8 cellular contexts compared by ENCODE assay signal in the genomic region with DNA sequence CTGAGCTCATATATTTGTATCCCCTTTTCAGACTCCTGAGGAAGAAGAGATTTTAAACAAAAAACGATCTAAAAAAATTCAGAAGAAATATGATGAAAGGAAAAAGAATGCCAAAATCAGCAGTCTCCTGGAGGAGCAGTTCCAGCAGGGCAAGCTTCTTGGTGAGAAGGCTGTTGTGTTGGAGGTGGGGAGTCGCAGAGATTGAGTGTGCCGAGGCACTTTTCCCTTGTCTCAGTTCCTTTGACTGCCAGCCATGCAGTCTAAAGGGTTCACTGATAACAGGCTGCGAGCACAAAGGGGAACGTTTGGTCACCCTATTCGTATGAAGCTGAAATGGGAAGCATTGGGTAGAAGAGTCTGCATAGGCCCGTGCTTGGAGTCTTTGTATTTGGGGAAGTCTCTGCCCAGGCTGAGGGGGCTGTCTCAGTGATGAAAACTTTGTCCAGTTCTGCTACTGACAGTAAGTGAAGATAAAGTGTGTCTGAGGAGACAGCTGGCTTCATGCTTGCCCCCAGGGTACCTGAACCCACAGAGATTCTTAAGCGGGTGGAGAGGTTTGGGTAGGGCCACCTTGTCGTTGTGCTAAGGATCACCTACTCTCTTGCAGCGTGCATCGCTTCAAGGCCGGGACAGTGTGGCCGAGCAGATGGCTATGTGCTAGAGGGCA. TPM values are rescaled to one million over a fixed set of nuclear protein-coding genes. Genes with fewer than 3 reads are reported as not detected.
DNase-seq lines count a peak whose midpoint lies in the region; ATAC-seq and TF ChIP-seq lines count a peak whose summit lies in the region.

No MANE protein-coding gene starts in this region.

- H3K36me3 ChIP-seq in mucosa of descending colon (ENCODE audit: low read depth) = no peaks in the 10 kb centered on the region

- no peak for DNase-seq in CD14-positive monocyte (ENCODE audit: low spot score)
- no peak for DNase-seq in HFFc6
- DNase-seq in activated T-helper 1 cell treated with anti-CD3 and anti-CD28 coated beads, Interleukin-12 subunit alpha, Interleukin-12 subunit beta, Interleukin-2, Interleukin-4 antibody, amounts not matched to agents 30 ng/mL and 10 ng/mL and 1 ng/mL, durations not matched to agents 14 hours and 24 hours and 36 hours (ENCODE audit: low spot score) = no peak
- DNase-seq in memory B cell (ENCODE audit: low spot score in 2 of 2) = no peak
- no peak for DNase-seq in DMS79 (lab: John Stamatoyannopoulos, UW)
- no peak for DNase-seq in NCI-H1694 (lab: John Stamatoyannopoulos, UW)
- DNase-seq in mucosa of descending colon = no peak
- DNase-seq in activated effector memory CD4-positive, alpha-beta T cell treated with anti-CD3 and anti-CD28 coated beads, Interleukin-2, amount 50 U/mL, for 16 hours = no peak

- H3K9me3 Mint-ChIP-seq in CD14-positive monocyte = no peaks in the 10 kb centered on the region
- H3K9me3 Mint-ChIP-seq in HFFc6 = no peaks in the 10 kb centered on the region
- no peaks in the 10 kb centered on the region for H3K9me3 Mint-ChIP-seq in activated T-helper 1 cell treated with anti-CD3 and anti-CD28 coated beads, Interleukin-12 subunit alpha, Interleukin-12 subunit beta, Interleukin-2, Interleukin-4 antibody, amounts not matched to agents 30 ng/mL and 10 ng/mL and 1 ng/mL, durations not matched to agents 14 hours and 24 hours and 36 hours
- no peaks in the 10 kb centered on the region for H3K9me3 Mint-ChIP-seq in memory B cell

- H3K4me3 Mint-ChIP-seq in CD14-positive monocyte = no peak overlapping the region
- H3K4me3 Mint-ChIP-seq in HFFc6 = peak overlapping the region; percentile 93
- H3K4me3 Mint-ChIP-seq in activated T-helper 1 cell treated with anti-CD3 and anti-CD28 coated beads, Interleukin-12 subunit alpha, Interleukin-12 subunit beta, Interleukin-2, Interleukin-4 antibody, amounts not matched to agents 30 ng/mL and 10 ng/mL and 1 ng/mL, durations not matched to agents 14 hours and 24 hours and 36 hours = peak overlapping the region; percentile 88
- no peak overlapping the region for H3K4me3 Mint-ChIP-seq in memory B cell

- H3K4me1 Mint-ChIP-seq in CD14-positive monocyte (peaks cover 34% of the 10 kb centered on the region), HFFc6 (ENCODE audit: low read depth) (peaks cover 38% of the 10 kb centered on the region), memory B cell (peaks cover 27% of the 10 kb centered on the region)
- H3K4me1 Mint-ChIP-seq in activated T-helper 1 cell treated with anti-CD3 and anti-CD28 coated beads, Interleukin-12 subunit alpha, Interleukin-12 subunit beta, Interleukin-2, Interleukin-4 antibody, amounts not matched to agents 30 ng/mL and 10 ng/mL and 1 ng/mL, durations not matched to agents 14 hours and 24 hours and 36 hours (ENCODE audit: low read depth) = peaks cover 36% of the 10 kb centered on the region

- peaks cover 19% of the 10 kb centered on the region for H3K4me1 ChIP-seq in mucosa of descending colon (ENCODE audit: low read depth)

- no peaks in the 10 kb centered on the region for H3K9me3 ChIP-seq in mucosa of descending colon

- H3K36me3 Mint-ChIP-seq in CD14-positive monocyte = peaks cover 46 to 57% of the 10 kb centered on the region in 2 donors
- peaks cover 62% of the 10 kb centered on the region for H3K36me3 Mint-ChIP-seq in HFFc6 (ENCODE audit: low read depth)
- peaks cover 63% of the 10 kb centered on the region for H3K36me3 Mint-ChIP-seq in activated T-helper 1 cell treated with anti-CD3 and anti-CD28 coated beads, Interleukin-12 subunit alpha, Interleukin-12 subunit beta, Interleukin-2, Interleukin-4 antibody, amounts not matched to agents 30 ng/mL and 10 ng/mL and 1 ng/mL, durations not matched to agents 14 hours and 24 hours and 36 hours (ENCODE audit: low read depth)
- peaks cover 38% of the 10 kb centered on the region for H3K36me3 Mint-ChIP-seq in memory B cell

- no peak for ATAC-seq in memory B cell (ENCODE audit: low read depth)
- ATAC-seq in mucosa of descending colon = no peak

- no peak overlapping the region for H3K4me3 ChIP-seq in mucosa of descending colon

- TF ChIP-seq CTCF in CD14-positive monocyte (IDR thresholded peaks at IDR 0.05) = no peak
- no peak for TF ChIP-seq CTCF in HFFc6 (IDR thresholded peaks at IDR 0.05)
- TF ChIP-seq CTCF in mucosa of descending colon (IDR thresholded peaks at IDR 0.05) = no peak

- H3K27me3 Mint-ChIP-seq in CD14-positive monocyte (ENCODE audit: low read depth in 3 of 3) (peaks cover 0 to 3% (median 0%) of the 10 kb centered on the region in 3 donors), HFFc6 (ENCODE audit: insufficient read depth) (peaks cover 9% of the 10 kb centered on the region), memory B cell (no peaks in the 10 kb centered on the region)
- no peaks in the 10 kb centered on the region for H3K27me3 Mint-ChIP-seq in activated T-helper 1 cell treated with anti-CD3 and anti-CD28 coated beads, Interleukin-12 subunit alpha, Interleukin-12 subunit beta, Interleukin-2, Interleukin-4 antibody, amounts not matched to agents 30 ng/mL and 10 ng/mL and 1 ng/mL, durations not matched to agents 14 hours and 24 hours and 36 hours (ENCODE audit: insufficient read depth)

- peak overlapping the region; percentile 30 to 79 (median 66) for H3K27ac Mint-ChIP-seq in CD14-positive monocyte
- H3K27ac Mint-ChIP-seq in HFFc6 = peak overlapping the region; percentile 73
- H3K27ac Mint-ChIP-seq in activated T-helper 1 cell treated with anti-CD3 and anti-CD28 coated beads, Interleukin-12 subunit alpha, Interleukin-12 subunit beta, Interleukin-2, Interleukin-4 antibody, amounts not matched to agents 30 ng/mL and 10 ng/mL and 1 ng/mL, durations not matched to agents 14 hours and 24 hours and 36 hours = peak overlapping the region; percentile 42
- H3K27ac Mint-ChIP-seq in memory B cell = peak overlapping the region; percentile 88

- intact Hi-C loops in CD14-positive monocyte (cut with micrococcal nuclease) = loop anchor here (5.0 to 10.0 kb wide), 4 partner anchors 36 to 524 kb away; a partner anchor contains a TSS
- intact Hi-C loops in activated T-helper 1 cell treated with anti-CD3 and anti-CD28 coated beads, Interleukin-12 subunit alpha, Interleukin-12 subunit beta, Interleukin-2, Interleukin-4 antibody, amounts not matched to agents 30 ng/mL and 10 ng/mL and 1 ng/mL, durations not matched to agents 14 hours and 24 hours and 36 hours (cut with micrococcal nuclease) = loop anchor here (5.0 kb wide), 1 partner anchor 909 kb away; a partner anchor contains a TSS
- intact Hi-C loops in mucosa of descending colon (cut with DNase I, micrococcal nuclease) = no loop called here

RNA-seq across cellular contexts. Expression of a gene that starts 2.8 kb away (rescaled TPM):
- polyA plus RNA-seq in CD14-positive monocyte = 100 to 1,000 TPM; 413 to 419 TPM
- 1,000 to 10,000 TPM; 1,518 to 1,745 (median 1,633) TPM for total RNA-seq in HFFc6 (2021; fragmentation: NEBNext Ultra II Directional; extraction: Animal tissue kit (Norgen Biotek cat#: 25700))
- 2,172 and 2,226 TPM in 2 replicates for total RNA-seq in activated T-helper 1 cell treated with anti-CD3 and anti-CD28 coated beads, Interleukin-12 subunit alpha, Interleukin-12 subunit beta, Interleukin-2, Interleukin-4 antibody, amounts not matched to agents 30 ng/mL and 10 ng/mL and 1 ng/mL, durations not matched to agents 14 hours and 24 hours and 36 hours
- 1,000 to 10,000 TPM; 1,308 to 1,364 (median 1,337) TPM for total RNA-seq in mucosa of descending colon

RNA-seq across cellular contexts. Expression of a gene that starts 9.9 kb away (rescaled TPM):
- not detected for polyA plus RNA-seq in CD14-positive monocyte
- under 1 TPM; 0.09 to 0.23 (median 0.12) TPM for total RNA-seq in HFFc6 (2021; fragmentation: NEBNext Ultra II Directional; extraction: Animal tissue kit (Norgen Biotek cat#: 25700))
- 0.47 and 0.54 TPM in 2 replicates for total RNA-seq in activated T-helper 1 cell treated with anti-CD3 and anti-CD28 coated beads, Interleukin-12 subunit alpha, Interleukin-12 subunit beta, Interleukin-2, Interleukin-4 antibody, amounts not matched to agents 30 ng/mL and 10 ng/mL and 1 ng/mL, durations not matched to agents 14 hours and 24 hours and 36 hours
- 100 to 1,000 TPM in 1 of 3 donors, 10 to 100 TPM in 2; 35.1 to 179 (median 94.0) TPM for total RNA-seq in mucosa of descending colon

RNA-seq across cellular contexts. Expression of a gene that starts 22.1 kb away (rescaled TPM):
- 10 to 100 TPM; 15.8 to 28.1 TPM for polyA plus RNA-seq in CD14-positive monocyte
- total RNA-seq in HFFc6 (2021; fragmentation: NEBNext Ultra II Directional; extraction: Animal tissue kit (Norgen Biotek cat#: 25700)) = 10 to 100 TPM; 37.1 to 44.6 (median 39.2) TPM
- total RNA-seq in activated T-helper 1 cell treated with anti-CD3 and anti-CD28 coated beads, Interleukin-12 subunit alpha, Interleukin-12 subunit beta, Interleukin-2, Interleukin-4 antibody, amounts not matched to agents 30 ng/mL and 10 ng/mL and 1 ng/mL, durations not matched to agents 14 hours and 24 hours and 36 hours = 208 and 211 TPM in 2 replicates
- total RNA-seq in mucosa of descending colon = 10 to 100 TPM in 2 of 3 donors, 1 to 10 TPM in 1; 6.4 to 14.5 (median 12.0) TPM

RNA-seq across cellular contexts. Expression of a gene that starts 29.0 kb away (rescaled TPM):
- polyA plus RNA-seq in CD14-positive monocyte = 1 to 10 TPM; 2.2 to 2.8 TPM
- total RNA-seq in HFFc6 (2021; fragmentation: NEBNext Ultra II Directional; extraction: Animal tissue kit (Norgen Biotek cat#: 25700)) = under 1 TPM in 1 of 6 experiments, not detected in 5; 0.46 TPM
- total RNA-seq in activated T-helper 1 cell treated with anti-CD3 and anti-CD28 coated beads, Interleukin-12 subunit alpha, Interleukin-12 subunit beta, Interleukin-2, Interleukin-4 antibody, amounts not matched to agents 30 ng/mL and 10 ng/mL and 1 ng/mL, durations not matched to agents 14 hours and 24 hours and 36 hours = 0.44 TPM in 1 of 2 replicates, not detected in the other
- total RNA-seq in mucosa of descending colon = 1 to 10 TPM in 1 of 3 donors, under 1 TPM in 1, not detected in 1; 0.67 to 1.6 TPM

RNA-seq across cellular contexts. Expression of a gene that starts 30.2 kb away (rescaled TPM):
- under 1 TPM; 0.10 to 0.73 TPM for polyA plus RNA-seq in CD14-positive monocyte
- 10 to 100 TPM; 12.2 to 21.4 (median 13.9) TPM for total RNA-seq in HFFc6 (2021; fragmentation: NEBNext Ultra II Directional; extraction: Animal tissue kit (Norgen Biotek cat#: 25700))
- total RNA-seq in activated T-helper 1 cell treated with anti-CD3 and anti-CD28 coated beads, Interleukin-12 subunit alpha, Interleukin-12 subunit beta, Interleukin-2, Interleukin-4 antibody, amounts not matched to agents 30 ng/mL and 10 ng/mL and 1 ng/mL, durations not matched to agents 14 hours and 24 hours and 36 hours = 22.6 and 24.1 TPM in 2 replicates
- 1 to 10 TPM; 2.8 to 4.4 (median 3.2) TPM for total RNA-seq in mucosa of descending colon

Comparison
In these comparisons a context has a peak if more than half of its experiments do, and no peak if none do; other contexts are left out.
1. H3K4me3 Mint-ChIP-seq: peak in HFFc6 (single experiment) and activated T-helper 1 cell treated with anti-CD3 and anti-CD28 coated beads, Interleukin-12 subunit alpha, Interleukin-12 subunit beta, Interleukin-2, Interleukin-4 antibody, amounts not matched to agents 30 ng/mL and 10 ng/mL and 1 ng/mL, durations not matched to agents 14 hours and 24 hours and 36 hours (single experiment); none in CD14-positive monocyte (0 of 2) and memory B cell (single experiment).
2. RNA of a gene that starts 9.9 kb away (total RNA-seq): 35.1 to 179 TPM in mucosa of descending colon; 0.47 to 0.54 TPM in activated T-helper 1 cell treated with anti-CD3 and anti-CD28 coated beads, Interleukin-12 subunit alpha, Interleukin-12 subunit beta, Interleukin-2, Interleukin-4 antibody, amounts not matched to agents 30 ng/mL and 10 ng/mL and 1 ng/mL, durations not matched to agents 14 hours and 24 hours and 36 hours and 0.09 to 0.23 TPM in HFFc6; every median in the first group is over 10 times any median in the second.
3. intact Hi-C loops: an anchor here in CD14-positive monocyte (5.0 to 10.0 kb wide) and activated T-helper 1 cell treated with anti-CD3 and anti-CD28 coated beads, Interleukin-12 subunit alpha, Interleukin-12 subunit beta, Interleukin-2, Interleukin-4 antibody, amounts not matched to agents 30 ng/mL and 10 ng/mL and 1 ng/mL, durations not matched to agents 14 hours and 24 hours and 36 hours (5.0 kb wide); none called in mucosa of descending colon.
4. Peak in every context shown above with its lines, with median percentiles within 50 percentile points of each other: H3K27ac Mint-ChIP-seq.